ENCODE assay signal across 1 cellular context in the genomic region with DNA sequence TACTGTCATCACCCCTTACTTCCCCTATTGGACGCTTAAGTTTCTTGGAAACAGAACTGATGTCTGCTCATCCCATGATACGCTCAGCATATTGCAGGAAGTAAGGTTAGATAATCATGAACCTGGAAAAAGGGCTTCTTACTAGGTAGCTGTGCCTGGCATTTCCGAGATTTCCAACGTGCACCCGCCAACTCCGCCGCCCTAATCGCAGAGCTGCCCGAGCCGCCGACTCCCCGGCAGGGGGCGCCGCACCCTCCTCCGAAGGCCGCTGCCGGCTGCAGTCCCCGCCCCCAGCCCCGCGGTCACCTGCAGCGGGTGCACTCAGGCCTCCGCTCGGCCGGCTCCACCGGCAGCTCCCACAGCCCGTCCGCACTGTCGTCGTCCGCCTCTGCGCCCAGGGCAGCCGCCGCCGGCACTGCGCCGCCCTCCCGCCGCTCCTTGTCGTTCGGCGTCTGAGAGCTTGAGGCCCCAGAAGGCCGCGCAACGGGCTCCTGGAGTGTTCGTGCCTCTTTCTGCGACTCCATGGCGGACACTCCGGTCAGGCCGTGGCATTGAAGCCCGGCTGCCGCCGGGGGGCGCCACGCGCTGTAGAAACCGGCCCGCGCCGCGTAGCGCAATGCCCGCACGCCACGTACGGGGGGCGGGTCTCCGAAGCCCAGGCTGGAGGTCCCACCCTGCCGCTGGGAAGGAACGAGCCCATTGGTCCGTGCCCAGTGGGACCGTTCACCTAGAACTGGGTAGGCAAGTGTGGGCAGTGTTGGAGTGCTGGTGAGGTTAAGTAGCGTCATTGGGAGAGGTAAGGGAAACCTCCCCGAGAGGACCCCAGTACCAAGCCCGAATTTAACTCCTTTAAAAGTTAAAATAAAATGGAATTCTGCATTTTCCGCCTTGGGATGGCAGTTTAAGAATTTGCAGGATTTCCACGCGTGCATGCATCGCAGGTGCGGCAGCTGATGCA.
TF ChIP-seq lines count a peak whose summit lies in the region.

A gene with protein sequence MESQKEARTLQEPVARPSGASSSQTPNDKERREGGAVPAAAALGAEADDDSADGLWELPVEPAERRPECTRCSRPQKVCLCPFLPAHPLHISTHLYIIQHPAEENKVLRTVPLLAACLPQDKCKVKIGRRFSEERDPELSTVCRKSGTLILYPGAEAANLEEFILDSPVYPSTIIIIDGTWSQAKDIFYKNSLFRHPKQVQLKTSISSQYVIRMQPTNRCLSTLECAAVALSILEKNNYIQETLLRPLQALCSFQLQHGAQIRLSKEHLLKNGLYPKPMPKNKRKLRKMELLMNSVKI (minus strand): TSS at position 560 of the 958 bp plus-strand sequence. CDS start 36 bp downstream, at position 524.

TF ChIP-seq in K562, 482 proteins besides CTCF, POLR2A, EP300 and RAD21 (continued from another document):
- TF ChIP-seq TAF7 (tag; IDR thresholded peaks at IDR 0.05) = no peak
- no peak for TF ChIP-seq ZNF239 (CRISPR knock-in tag; IDR thresholded peaks at IDR 0.05)
- no peak for TF ChIP-seq ELF2 (CRISPR knock-in tag; IDR thresholded peaks at IDR 0.05)
- no peak for TF ChIP-seq ZKSCAN8 (CRISPR knock-in tag; IDR thresholded peaks at IDR 0.05)
- no peak for TF ChIP-seq SNIP1 (IDR thresholded peaks at IDR 0.05; ENCODE audit: low read depth)
- no peak for TF ChIP-seq HIVEP1 (CRISPR knock-in tag; IDR thresholded peaks at IDR 0.05)
- TF ChIP-seq SMARCA5 (IDR thresholded peaks at IDR 0.05) = no peak
- TF ChIP-seq KDM5B (IDR thresholded peaks at IDR 0.05; ENCODE audit: insufficient replicate concordance, low read depth, low read length) = peak; percentile 64
- no peak for TF ChIP-seq ZNF23 (CRISPR knock-in tag; IDR thresholded peaks at IDR 0.05)
- TF ChIP-seq ZNF175 (CRISPR knock-in tag; IDR thresholded peaks at IDR 0.05; ENCODE audit: low read depth) = no peak
- TF ChIP-seq NCOA1 (IDR thresholded peaks at IDR 0.05; ENCODE audit: low read depth) = no peak
- peak; percentile 88 for TF ChIP-seq RBBP5 (IDR thresholded peaks at IDR 0.05; ENCODE audit: borderline replicate concordance, insufficient read depth, low read length, poor library complexity, severe bottlenecking)
- TF ChIP-seq ZNF586 (CRISPR knock-in tag; conservative IDR thresholded peaks at IDR 0.05) = no peak
- TF ChIP-seq ZC3H8 (IDR thresholded peaks at IDR 0.05) = no peak
- no peak for TF ChIP-seq MED1 (CRISPR knock-in tag; IDR thresholded peaks at IDR 0.05; ENCODE audit: borderline replicate concordance)
- TF ChIP-seq PTTG1 (tag; IDR thresholded peaks at IDR 0.05; ENCODE audit: low read depth) = no peak
- peak; percentile 74; the same call in 1 of the 2 replicates for TF ChIP-seq E2F3 (CRISPR knock-in tag; IDR thresholded peaks at IDR 0.05)
- peak; percentile 65; the same call in 1 of the 2 replicates for TF ChIP-seq ADNP (tag; IDR thresholded peaks at IDR 0.05)
- TF ChIP-seq JUND (IDR thresholded peaks at IDR 0.05; ENCODE audit: borderline replicate concordance, low read depth, low read length) = no peak; the same call in 1 of the 2 replicates
- TF ChIP-seq JUND (tag; IDR thresholded peaks at IDR 0.05; ENCODE audit: borderline replicate concordance, low read depth, low read length) = no peak; the same call in 2 of the 3 replicates
- TF ChIP-seq YBX1 (IDR thresholded peaks at IDR 0.05) = no peak
- no peak for TF ChIP-seq RFX7 (CRISPR knock-in tag; IDR thresholded peaks at IDR 0.05)
- no peak for TF ChIP-seq ZNF140 (CRISPR knock-in tag; IDR thresholded peaks at IDR 0.05)
- peak; percentile 60; the same call in 1 of the 2 replicates for TF ChIP-seq GATAD2A (IDR thresholded peaks at IDR 0.05)
- TF ChIP-seq ZNF133 (CRISPR knock-in tag; IDR thresholded peaks at IDR 0.05) = no peak
- TF ChIP-seq HDAC6 (IDR thresholded peaks at IDR 0.05; ENCODE audit: low read depth, low read length) = no peak
- TF ChIP-seq ZNF445 (CRISPR knock-in tag; IDR thresholded peaks at IDR 0.05; ENCODE audit: low read depth) = no peak
- TF ChIP-seq PRPF4 (IDR thresholded peaks at IDR 0.05; ENCODE audit: insufficient read depth, low read depth, low read length, poor library complexity, severe bottlenecking) = no peak
- TF ChIP-seq MCM7 (IDR thresholded peaks at IDR 0.05) = no peak
- TF ChIP-seq ZNF3 (CRISPR knock-in tag; IDR thresholded peaks at IDR 0.05) = no peak
- no peak for TF ChIP-seq TFAM (CRISPR knock-in tag; conservative IDR thresholded peaks at IDR 0.05)
- 0 out of 2 replicates have a peak, but pooled peaks have one; percentile 5 for TF ChIP-seq HOXB6 (CRISPR knock-in tag; IDR thresholded peaks at IDR 0.05; ENCODE audit: borderline replicate concordance)
- TF ChIP-seq, protein P1, sequence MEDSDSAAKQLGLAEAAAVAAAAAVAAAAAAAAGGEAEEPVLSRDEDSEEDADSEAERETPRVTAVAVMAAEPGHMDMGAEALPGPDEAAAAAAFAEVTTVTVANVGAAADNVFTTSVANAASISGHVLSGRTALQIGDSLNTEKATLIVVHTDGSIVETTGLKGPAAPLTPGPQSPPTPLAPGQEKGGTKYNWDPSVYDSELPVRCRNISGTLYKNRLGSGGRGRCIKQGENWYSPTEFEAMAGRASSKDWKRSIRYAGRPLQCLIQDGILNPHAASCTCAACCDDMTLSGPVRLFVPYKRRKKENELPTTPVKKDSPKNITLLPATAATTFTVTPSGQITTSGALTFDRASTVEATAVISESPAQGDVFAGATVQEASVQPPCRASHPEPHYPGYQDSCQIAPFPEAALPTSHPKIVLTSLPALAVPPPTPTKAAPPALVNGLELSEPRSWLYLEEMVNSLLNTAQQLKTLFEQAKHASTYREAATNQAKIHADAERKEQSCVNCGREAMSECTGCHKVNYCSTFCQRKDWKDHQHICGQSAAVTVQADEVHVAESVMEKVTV (CRISPR knock-in tag; IDR thresholded peaks at IDR 0.05) = peak; percentile 61
- 0 out of 2 replicates have a peak, but pooled peaks have one; percentile 73 for TF ChIP-seq RBM14 (IDR thresholded peaks at IDR 0.05; ENCODE audit: borderline replicate concordance, insufficient read depth, low read depth, low read length)
- TF ChIP-seq JUN (IDR thresholded peaks at IDR 0.05; ENCODE audit: borderline replicate concordance, low read depth, low read length) = 0 out of 2 replicates have a peak, but pooled peaks have one; percentile 28
- peak; percentile 15; the same call in 1 of the 2 replicates for TF ChIP-seq JUN (CRISPR knock-in tag; IDR thresholded peaks at IDR 0.05; ENCODE audit: borderline replicate concordance)
- TF ChIP-seq ZFP36 (IDR thresholded peaks at IDR 0.05; ENCODE audit: low read depth, low read length, partially characterized antibody) = no peak
- peak; percentile 67 for TF ChIP-seq NR2C2 (CRISPR knock-in tag; IDR thresholded peaks at IDR 0.05)
- TF ChIP-seq NR2C2 (tag; IDR thresholded peaks at IDR 0.05) = peak; percentile 48
- TF ChIP-seq, protein P2, sequence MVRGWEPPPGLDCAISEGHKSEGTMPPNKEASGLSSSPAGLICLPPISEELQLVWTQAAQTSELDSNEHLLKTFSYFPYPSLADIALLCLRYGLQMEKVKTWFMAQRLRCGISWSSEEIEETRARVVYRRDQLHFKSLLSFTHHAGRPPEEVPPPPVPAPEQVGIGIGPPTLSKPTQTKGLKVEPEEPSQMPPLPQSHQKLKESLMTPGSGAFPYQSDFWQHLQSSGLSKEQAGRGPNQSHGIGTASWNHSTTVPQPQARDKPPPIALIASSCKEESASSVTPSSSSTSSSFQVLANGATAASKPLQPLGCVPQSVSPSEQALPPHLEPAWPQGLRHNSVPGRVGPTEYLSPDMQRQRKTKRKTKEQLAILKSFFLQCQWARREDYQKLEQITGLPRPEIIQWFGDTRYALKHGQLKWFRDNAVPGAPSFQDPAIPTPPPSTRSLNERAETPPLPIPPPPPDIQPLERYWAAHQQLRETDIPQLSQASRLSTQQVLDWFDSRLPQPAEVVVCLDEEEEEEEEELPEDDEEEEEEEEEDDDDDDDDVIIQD (CRISPR knock-in tag; IDR thresholded peaks at IDR 0.05) = no peak; the same call in 1 of the 2 replicates
- TF ChIP-seq, protein P3, sequence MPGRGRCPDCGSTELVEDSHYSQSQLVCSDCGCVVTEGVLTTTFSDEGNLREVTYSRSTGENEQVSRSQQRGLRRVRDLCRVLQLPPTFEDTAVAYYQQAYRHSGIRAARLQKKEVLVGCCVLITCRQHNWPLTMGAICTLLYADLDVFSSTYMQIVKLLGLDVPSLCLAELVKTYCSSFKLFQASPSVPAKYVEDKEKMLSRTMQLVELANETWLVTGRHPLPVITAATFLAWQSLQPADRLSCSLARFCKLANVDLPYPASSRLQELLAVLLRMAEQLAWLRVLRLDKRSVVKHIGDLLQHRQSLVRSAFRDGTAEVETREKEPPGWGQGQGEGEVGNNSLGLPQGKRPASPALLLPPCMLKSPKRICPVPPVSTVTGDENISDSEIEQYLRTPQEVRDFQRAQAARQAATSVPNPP (IDR thresholded peaks at IDR 0.05; ENCODE audit: borderline replicate concordance, insufficient read depth, insufficient read length) = no peak
- TF ChIP-seq ZNF79 (CRISPR knock-in tag; IDR thresholded peaks at IDR 0.05; ENCODE audit: low read depth) = no peak
- 0 out of 2 replicates have a peak, but pooled peaks have one; percentile 16 for TF ChIP-seq ZEB2 (IDR thresholded peaks at IDR 0.05)
- no peak for TF ChIP-seq HDAC8 (tag; IDR thresholded peaks at IDR 0.05)
- peak; percentile 40 to 53; a peak in 2 of 4 replicates for TF ChIP-seq SIN3A (IDR thresholded peaks at IDR 0.05; ENCODE audit: borderline replicate concordance in 2 of 2, control insufficient read depth in 1 of 2, low read depth in 2 of 2, low read length in 2 of 2)
- TF ChIP-seq, protein P4, sequence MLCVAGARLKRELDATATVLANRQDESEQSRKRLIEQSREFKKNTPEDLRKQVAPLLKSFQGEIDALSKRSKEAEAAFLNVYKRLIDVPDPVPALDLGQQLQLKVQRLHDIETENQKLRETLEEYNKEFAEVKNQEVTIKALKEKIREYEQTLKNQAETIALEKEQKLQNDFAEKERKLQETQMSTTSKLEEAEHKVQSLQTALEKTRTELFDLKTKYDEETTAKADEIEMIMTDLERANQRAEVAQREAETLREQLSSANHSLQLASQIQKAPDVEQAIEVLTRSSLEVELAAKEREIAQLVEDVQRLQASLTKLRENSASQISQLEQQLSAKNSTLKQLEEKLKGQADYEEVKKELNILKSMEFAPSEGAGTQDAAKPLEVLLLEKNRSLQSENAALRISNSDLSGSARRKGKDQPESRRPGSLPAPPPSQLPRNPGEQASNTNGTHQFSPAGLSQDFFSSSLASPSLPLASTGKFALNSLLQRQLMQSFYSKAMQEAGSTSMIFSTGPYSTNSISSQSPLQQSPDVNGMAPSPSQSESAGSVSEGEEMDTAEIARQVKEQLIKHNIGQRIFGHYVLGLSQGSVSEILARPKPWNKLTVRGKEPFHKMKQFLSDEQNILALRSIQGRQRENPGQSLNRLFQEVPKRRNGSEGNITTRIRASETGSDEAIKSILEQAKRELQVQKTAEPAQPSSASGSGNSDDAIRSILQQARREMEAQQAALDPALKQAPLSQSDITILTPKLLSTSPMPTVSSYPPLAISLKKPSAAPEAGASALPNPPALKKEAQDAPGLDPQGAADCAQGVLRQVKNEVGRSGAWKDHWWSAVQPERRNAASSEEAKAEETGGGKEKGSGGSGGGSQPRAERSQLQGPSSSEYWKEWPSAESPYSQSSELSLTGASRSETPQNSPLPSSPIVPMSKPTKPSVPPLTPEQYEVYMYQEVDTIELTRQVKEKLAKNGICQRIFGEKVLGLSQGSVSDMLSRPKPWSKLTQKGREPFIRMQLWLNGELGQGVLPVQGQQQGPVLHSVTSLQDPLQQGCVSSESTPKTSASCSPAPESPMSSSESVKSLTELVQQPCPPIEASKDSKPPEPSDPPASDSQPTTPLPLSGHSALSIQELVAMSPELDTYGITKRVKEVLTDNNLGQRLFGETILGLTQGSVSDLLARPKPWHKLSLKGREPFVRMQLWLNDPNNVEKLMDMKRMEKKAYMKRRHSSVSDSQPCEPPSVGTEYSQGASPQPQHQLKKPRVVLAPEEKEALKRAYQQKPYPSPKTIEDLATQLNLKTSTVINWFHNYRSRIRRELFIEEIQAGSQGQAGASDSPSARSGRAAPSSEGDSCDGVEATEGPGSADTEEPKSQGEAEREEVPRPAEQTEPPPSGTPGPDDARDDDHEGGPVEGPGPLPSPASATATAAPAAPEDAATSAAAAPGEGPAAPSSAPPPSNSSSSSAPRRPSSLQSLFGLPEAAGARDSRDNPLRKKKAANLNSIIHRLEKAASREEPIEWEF (CRISPR knock-in tag; IDR thresholded peaks at IDR 0.05) = no peak
